Comparison of ENCODE assay signal across 1 cellular context in genomic region chr2:27527182-27527581, GRCh38.
TF ChIP-seq lines count a peak whose summit lies in the region.

No MANE protein-coding gene starts in this region.

TF ChIP-seq in H1, 55 proteins besides CTCF, POLR2A, EP300 and RAD21:
- no peak for TF ChIP-seq MAX (IDR thresholded peaks at IDR 0.05)
- TF ChIP-seq TCF12 (IDR thresholded peaks at IDR 0.05; ENCODE audit: low read depth, low read length), result no peak
- no peak for TF ChIP-seq E2F6 (IDR thresholded peaks at IDR 0.05)
- no peak for TF ChIP-seq CBX8 (IDR thresholded peaks at IDR 0.05; ENCODE audit: borderline replicate concordance, low read depth, low read length)
- TF ChIP-seq KDM1A (IDR thresholded peaks at IDR 0.05; ENCODE audit: borderline replicate concordance, low read length), result no peak
- no peak for TF ChIP-seq SIN3A (conservative IDR thresholded peaks at IDR 0.05 in 1 of 2, IDR thresholded peaks at IDR 0.05 in 1 of 2; ENCODE audit: low read depth in 1 of 2, low read length in 2 of 2)
- no peak for TF ChIP-seq SRF (IDR thresholded peaks at IDR 0.05; ENCODE audit: low read depth, low read length)
- TF ChIP-seq ZNF274 (IDR thresholded peaks at IDR 0.05; ENCODE audit: borderline replicate concordance, extremely low read depth, low read length), result no peak
- TF ChIP-seq ASH2L (IDR thresholded peaks at IDR 0.05; ENCODE audit: low read length), result no peak
- no peak for TF ChIP-seq TBP (IDR thresholded peaks at IDR 0.05; ENCODE audit: low read depth, low read length)
- TF ChIP-seq ATF2 (IDR thresholded peaks at IDR 0.05; ENCODE audit: low read length), result no peak
- no peak for TF ChIP-seq TAF1 (IDR thresholded peaks at IDR 0.05; ENCODE audit: low read depth, low read length)
- TF ChIP-seq CREB1 (IDR thresholded peaks at IDR 0.05), result no peak
